Comparison of ENCODE assay signal across 5 cellular contexts in the genomic region with DNA sequence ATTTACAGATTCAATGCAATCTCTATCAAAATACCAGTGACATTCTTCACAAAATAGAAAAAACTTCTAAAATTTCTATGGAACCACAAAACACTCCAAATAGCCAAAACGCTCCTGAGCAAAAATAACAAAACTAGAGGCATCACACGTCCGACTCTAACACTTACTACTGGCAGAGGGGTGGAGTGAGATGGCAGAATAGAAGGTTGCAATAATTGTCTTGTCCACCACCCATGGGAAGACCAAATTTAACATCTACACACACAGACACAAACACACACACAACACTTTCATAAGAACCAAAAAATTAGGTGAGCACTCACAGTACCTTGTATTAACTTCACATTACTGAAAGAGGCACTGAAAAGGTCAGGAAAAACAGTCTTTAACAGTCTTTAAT.
"Had no signal": no experiment of that assay in that cellular context is flagged by ENCODE, and none has a peak within 500 bp of the region (broad histone marks: within the 10 kb centered on the region; RNA-seq: fewer than 3 reads in every experiment).

No MANE protein-coding gene starts in this region.

- H3K4me3 ChIP-seq: K562 had no signal

- DNase-seq: IMR-90, KBM-7 had no signal

- ATAC-seq: HepG2, K562 had no signal

- H3K27ac ChIP-seq: HL-60 had no signal
